ENCODE assay signal across 8 cellular contexts in genomic region chr18:79523221-79523737, GRCh38.
A peak's percentile ranks its signal among the peaks of the same experiment; 100 is the strongest.
DNase-seq lines count a peak whose midpoint lies in the region; ATAC-seq and TF ChIP-seq lines count a peak whose summit lies in the region.

No MANE protein-coding gene starts in this region.

- H3K4me2 ChIP-seq in mammary epithelial cell (ENCODE audit: insufficient read depth, low read depth, low read length), result no peak overlapping the region

- peak overlapping the region; percentile 92 for H3K4me3 Mint-ChIP-seq in natural killer cell

- H3K4me1 ChIP-seq in mammary epithelial cell (ENCODE audit: insufficient read depth, low read length) (no peaks in the 10 kb centered on the region), A673 (ENCODE audit: insufficient read depth, low read length, poor library complexity, severe bottlenecking) (peaks cover 9% of the 10 kb centered on the region)

- peak; percentile 70 to 78 for DNase-seq in activated CD4-positive, alpha-beta T cell treated with anti-CD3 and anti-CD28 coated beads, Interleukin-2, amount 50 U/mL, for 48 hours
- DNase-seq in natural killer cell (peak; percentile 18), islet precursor cell (no peak), mammary epithelial cell (no peak), A673 (ENCODE audit: low spot score) (no peak), NCI-H2029 (lab: John Stamatoyannopoulos, UW) (no peak)

- TF ChIP-seq CTCF in natural killer cell (IDR thresholded peaks at IDR 0.05), result no peak
- no peak for TF ChIP-seq CTCF in mammary epithelial cell (conservative IDR thresholded peaks at IDR 0.05 in 1 of 2, IDR thresholded peaks at IDR 0.05 in 1 of 2; ENCODE audit: extremely low read depth in 1 of 2, insufficient read depth in 1 of 2, low read depth in 1 of 2, low read length in 2 of 2)
- no peak for TF ChIP-seq CTCF in A673 (conservative IDR thresholded peaks at IDR 0.05; ENCODE audit: low read depth, low read length)

- no peaks in the 10 kb centered on the region for H3K79me2 ChIP-seq in mammary epithelial cell (ENCODE audit: insufficient read depth, low read length)

- in situ Hi-C loops in mammary epithelial cell (cut with MboI; ENCODE audit: low sequenced_read_pairs in 2 of 2), result no loop called here

- H3K27me3 ChIP-seq in mammary epithelial cell (ENCODE audit: insufficient read depth, low read length) (no peaks in the 10 kb centered on the region), A673 (replicated peaks; ENCODE audit: insufficient read depth, low read depth, low read length, poor library complexity) (no peaks in the 10 kb centered on the region)

- no TSS peak for BruUV-seq in mammary epithelial cell (replicated peaks; lab: Mats Ljungman, UMichigan)
- BruUV-seq in A673 (replicated peaks; lab: Mats Ljungman, UMichigan), result no TSS peak

- H4K20me1 ChIP-seq in mammary epithelial cell (ENCODE audit: insufficient read depth, low read length), result no peaks in the 10 kb centered on the region

- H3K9ac ChIP-seq in mammary epithelial cell (ENCODE audit: insufficient read depth, low read length), result no peak overlapping the region

- WGBS in mammary epithelial cell (ENCODE audit: low coverage, missing lambda C conversion rate), result 90% methylated on average over 12 of the region's 12 CpGs

- CTCF ChIA-PET in mammary epithelial cell (lab: Charles Lee; ENCODE audit: low non-redundant PET) (no interaction called here), A673 (lab: Charles Lee) (no interaction called here)

- POLR2A ChIA-PET in A673 (lab: Charles Lee; ENCODE audit: low non-redundant PET), result no interaction called here

- no peaks in the 10 kb centered on the region for H3K27me3 Mint-ChIP-seq in natural killer cell (ENCODE audit: low read depth in 2 of 2)

- ATAC-seq in GM18909 (IDR thresholded peaks at IDR 0.05; ENCODE audit: poor library complexity, unreplicated experiment), result peak; percentile 39
- peak; percentile 27 for ATAC-seq in HG03064 (IDR thresholded peaks at IDR 0.05; ENCODE audit: low read depth, unreplicated experiment)
- ATAC-seq in natural killer cell, result peak; percentile 16 to 28 (median 25)

- peak overlapping the region; percentile 90 to 91 for H3K27ac Mint-ChIP-seq in natural killer cell

- H3K36me3 Mint-ChIP-seq in natural killer cell, result no peaks in the 10 kb centered on the region

- no peak overlapping the region for H3K27ac ChIP-seq in mammary epithelial cell (ENCODE audit: insufficient read depth, low read depth, low read length)
- H3K27ac ChIP-seq in A673 (ENCODE audit: low read depth, low read length, poor library complexity, severe bottlenecking), result no peak overlapping the region

- dilution Hi-C loops in mammary epithelial cell (cut with HindIII; ENCODE audit: low sequenced_read_pairs), result no loop called here

- no peaks in the 10 kb centered on the region for H3K9me3 Mint-ChIP-seq in natural killer cell

- no peak overlapping the region for H2AFZ ChIP-seq in mammary epithelial cell (ENCODE audit: low read depth, low read length)

- H3K9me3 ChIP-seq in mammary epithelial cell (replicated peaks; ENCODE audit: insufficient read depth, low read length) (peaks cover 7% of the 10 kb centered on the region), A673 (ENCODE audit: low read depth, low read length, poor library complexity, severe bottlenecking) (no peaks in the 10 kb centered on the region)

- intact Hi-C loops in natural killer cell (cut with micrococcal nuclease), result loop anchor here (1.0 to 10.0 kb wide), 4 partner anchors 16 to 456 kb away; partner anchors contain the start of genes ATP9B and CTDP1
- intact Hi-C loops in mammary epithelial cell (cut with micrococcal nuclease), result no loop called here
- intact Hi-C loops in A673 (cut with micrococcal nuclease; ENCODE audit: unreplicated experiment), result no loop called here

- no peak overlapping the region for H3K4me3 ChIP-seq in mammary epithelial cell (replicated peaks in 1 of 3; ENCODE audit: insufficient read depth in 1 of 3, low read depth in 2 of 3, low read length in 3 of 3)
- no peak overlapping the region for H3K4me3 ChIP-seq in A673 (ENCODE audit: low read depth, low read length, poor library complexity, severe bottlenecking)

- H3K36me3 ChIP-seq in mammary epithelial cell (ENCODE audit: insufficient read depth, low read length) (no peaks in the 10 kb centered on the region), A673 (ENCODE audit: insufficient read depth, low read length, poor library complexity, severe bottlenecking) (no peaks in the 10 kb centered on the region)

- H3K4me1 Mint-ChIP-seq in natural killer cell, result peaks cover 33 to 62% of the 10 kb centered on the region in 2 donors

Comparison
In these comparisons a context has a peak if more than half of its experiments do, and no peak if none do; other contexts are left out.
1. DNase-seq: peak in activated CD4-positive, alpha-beta T cell treated with anti-CD3 and anti-CD28 coated beads, Interleukin-2, amount 50 U/mL, for 48 hours (2 of 2) and natural killer cell (single experiment); none in islet precursor cell (single experiment), mammary epithelial cell (single experiment), A673 (single experiment) and NCI-H2029 (single experiment).
2. Peak in every context shown above with its lines, with median percentiles within 50 percentile points of each other: ATAC-seq.